In genomic region chr14:64293976-64294671, GRCh38 we compare ENCODE assay signal across 9 cellular contexts. TPM values are rescaled to one million over a fixed set of nuclear protein-coding genes. Genes with fewer than 3 reads are reported as not detected.
DNase-seq lines count a peak whose midpoint lies in the region; ATAC-seq, FAIRE-seq and TF ChIP-seq lines count a peak whose summit lies in the region.
"Had no signal": no experiment of that assay in that cellular context is flagged by ENCODE, and none has a peak within 500 bp of the region (broad histone marks: within the 10 kb centered on the region; RNA-seq: fewer than 3 reads in every experiment).

TSS of gene ESR2 (minus strand) at chr14:64294371. CDS start at chr14:64282985, 11,386 bp downstream.

- intact Hi-C loops in kidney (cut with DNase I), result no loop called here

- no peaks in the 10 kb centered on the region for H3K27me3 ChIP-seq in brain microvascular endothelial cell (replicated peaks)

- FAIRE-seq in kidney (lab: Jason Lieb, UNC) (no peak), urothelium cell line (lab: Jason Lieb, UNC) (no peak)

- H3K36me3 ChIP-seq in brain microvascular endothelial cell (replicated peaks) (no peaks in the 10 kb centered on the region), kidney (ENCODE audit: control insufficient read depth in 1 of 2, insufficient read depth in 2 of 2, low read length in 2 of 2) (no peaks in the 10 kb centered on the region)

- DNase-seq in AG09309 (ENCODE audit: low read depth) (no peak), RPMI8226 (peak; percentile 7), brain microvascular endothelial cell (peak; percentile 22), kidney (peak; percentile 80), urothelium cell line (ENCODE audit: low spot score) (no peak)
- DNase-seq in stimulated activated CD4-positive, alpha-beta T cell treated with anti-CD3 and anti-CD28 coated beads, TNF-alpha, amount 100 ng/mL, for 24 hours (ENCODE audit: low read depth in 3 of 3), result peak in 2 of 3 experiments; percentile 8 to 27

- ATAC-seq in GM18867 (IDR thresholded peaks at IDR 0.05; ENCODE audit: unreplicated experiment) (peak; percentile 28), HG03025 (IDR thresholded peaks at IDR 0.05; ENCODE audit: low FRiP score, unreplicated experiment) (peak; percentile 27)

- H3K9ac ChIP-seq in kidney (ENCODE audit: low read length in 2 of 2), result peak within 1 kb of the TSS in 1 of 2 donors; percentile 4

- TF ChIP-seq CTCF in AG09309 (IDR thresholded peaks at IDR 0.05; ENCODE audit: control insufficient read depth, insufficient read depth, low read depth, low read length, missing control alignments), result peak; percentile 54
- TF ChIP-seq CTCF in brain microvascular endothelial cell (IDR thresholded peaks at IDR 0.05; ENCODE audit: low read depth, low read length, missing control alignments), result peak; percentile 66
- TF ChIP-seq CTCF in kidney (IDR thresholded peaks at IDR 0.05; ENCODE audit: borderline replicate concordance, extremely low read depth, insufficient read depth), result no peak

- in situ Hi-C loops in brain microvascular endothelial cell (cut with HindIII; ENCODE audit: low pct_ligation_motif_present, low sequenced_read_pairs), result no loop called here

- H3K4me1 ChIP-seq in kidney (ENCODE audit: control insufficient read depth in 1 of 2, insufficient read depth in 1 of 2, low read depth in 1 of 2, low read length in 2 of 2), result peaks cover 7 to 11% of the 10 kb centered on the region in 2 donors

- H3K9me3 ChIP-seq in kidney (ENCODE audit: control insufficient read depth in 1 of 2, low read length in 2 of 2), result no peaks in the 10 kb centered on the region

- H3K27ac ChIP-seq in brain microvascular endothelial cell (no peak within 1 kb of the TSS), kidney (ENCODE audit: low read depth in 2 of 2, low read length in 2 of 2) (no peak within 1 kb of the TSS)

- H3K4me3 ChIP-seq in AG09309 (ENCODE audit: control insufficient read depth, low read depth, low read length) (peak within 1 kb of the TSS; percentile 28), brain microvascular endothelial cell (ENCODE audit: low read depth, low read length) (peak within 1 kb of the TSS; percentile 51), kidney (ENCODE audit: low read length in 2 of 2) (peak within 1 kb of the TSS; percentile 59 to 65)

RNA-seq across cellular contexts. Expression of gene ESR2, which starts in this region (rescaled TPM):
- total RNA-seq in kidney, result 2.5 TPM
- polyA plus RNA-seq in kidney (ENCODE audit: insufficient read depth, low read depth, low replicate concordance), result not detected
- total RNA-seq: HT1080 had no signal

Comparison
In these comparisons a context has a peak if more than half of its experiments do, and no peak if none do; other contexts are left out.
1. DNase-seq: peak in RPMI8226 (single experiment), brain microvascular endothelial cell (single experiment), kidney (single experiment) and stimulated activated CD4-positive, alpha-beta T cell treated with anti-CD3 and anti-CD28 coated beads, TNF-alpha, amount 100 ng/mL, for 24 hours (2 of 3); none in AG09309 (single experiment) and urothelium cell line (single experiment).
2. Peak in every context shown above with its lines, with median percentiles within 50 percentile points of each other: H3K4me3 ChIP-seq.